ENCODE assay signal across 19 cellular contexts in genomic region chr12:94575645-94576393, GRCh38.
DNase-seq lines count a peak whose midpoint lies in the region; ATAC-seq and TF ChIP-seq lines count a peak whose summit lies in the region.
"Had no signal": no experiment of that assay in that cellular context is flagged by ENCODE, and none has a peak within 500 bp of the region (broad histone marks: within the 10 kb centered on the region; RNA-seq: fewer than 3 reads in every experiment).

No MANE protein-coding gene starts in this region.

- H4K20me1 ChIP-seq in neural progenitor cell (ENCODE audit: low read depth) = no peaks in the 10 kb centered on the region
- H4K20me1 ChIP-seq: BLaER1 treated with 17β-estradiol and CSF1 and Interleukin-3, amounts not matched to agents 10 nM and 100 nM had no signal

- H2AFZ ChIP-seq in neural progenitor cell (replicated peaks) = no peak overlapping the region

- DNase-seq in ELF-1 (ENCODE audit: low read depth, low spot score) (peak; percentile 35), NT2/D1 (ENCODE audit: low read depth, low spot score) (peak; percentile 71), fibroblast of villous mesenchyme (ENCODE audit: low read depth) (peak; percentile 23), neural progenitor cell (ENCODE audit: low spot score) (peak; percentile 33), D341Med (ENCODE audit: low spot score) (no peak), esophagus squamous epithelium (lab: John Stamatoyannopoulos, UW) (no peak), suprapubic skin (ENCODE audit: low spot score in 2 of 2) (no peak)
- DNase-seq: Calu3; CD8-positive, alpha-beta T cell; HCEC 1CT; Kasumi-1; MG63; NCI-H1048; NCI-H1436; NCI-H2081 treated with DMSO at 0.1 percent for 48 hours; NCI-H748 treated with DMSO at 0.1 percent for 48 hours; SJCRH30 had no signal

- TF ChIP-seq CTCF in fibroblast of villous mesenchyme (IDR thresholded peaks at IDR 0.05; ENCODE audit: insufficient read depth, low read depth, low read length) = no peak
- peak; percentile 30 for TF ChIP-seq CTCF in neural progenitor cell (IDR thresholded peaks at IDR 0.05)
- TF ChIP-seq CTCF in esophagus squamous epithelium (IDR thresholded peaks at IDR 0.05) = no peak
- TF ChIP-seq CTCF in suprapubic skin (IDR thresholded peaks at IDR 0.05) = no peak

- intact Hi-C loops in esophagus squamous epithelium (cut with DNase I) = no loop called here

- H3K27me3 ChIP-seq in NT2/D1 (ENCODE audit: insufficient read depth, insufficient read length) (no peaks in the 10 kb centered on the region), neural progenitor cell (no peaks in the 10 kb centered on the region), esophagus squamous epithelium (no peaks in the 10 kb centered on the region), suprapubic skin (no peaks in the 10 kb centered on the region)
- H3K27me3 ChIP-seq: BLaER1 treated with 17β-estradiol and CSF1 and Interleukin-3, amounts not matched to agents 10 nM and 100 nM; MG63; SJCRH30 had no signal

- H3K27ac Mint-ChIP-seq in neural progenitor cell = peak overlapping the region; percentile 65
- H3K27ac Mint-ChIP-seq: CD8-positive, alpha-beta T cell had no signal

- no peaks in the 10 kb centered on the region for H3K9me3 Mint-ChIP-seq in neural progenitor cell
- H3K9me3 Mint-ChIP-seq: CD8-positive, alpha-beta T cell had no signal

- TF ChIP-seq EP300 in suprapubic skin (IDR thresholded peaks at IDR 0.05) = no peak

- no peaks in the 10 kb centered on the region for H3K4me1 ChIP-seq in NT2/D1 (ENCODE audit: insufficient read depth, insufficient read length)
- peaks cover 11% of the 10 kb centered on the region for H3K4me1 ChIP-seq in neural progenitor cell
- H3K4me1 ChIP-seq in esophagus squamous epithelium = peaks cover 0 to 8% (median 0%) of the 10 kb centered on the region in 3 donors
- no peaks in the 10 kb centered on the region for H3K4me1 ChIP-seq in suprapubic skin
- H3K4me1 ChIP-seq: SJCRH30 had no signal

- TF ChIP-seq POLR2A in esophagus squamous epithelium (IDR thresholded peaks at IDR 0.05) (no peak), suprapubic skin (IDR thresholded peaks at IDR 0.05) (no peak)

- peaks cover 4% of the 10 kb centered on the region for H3K36me3 ChIP-seq in NT2/D1 (ENCODE audit: insufficient read depth, insufficient read length, low read length)
- no peaks in the 10 kb centered on the region for H3K36me3 ChIP-seq in neural progenitor cell
- peaks cover 0 to 58% (median 5%) of the 10 kb centered on the region in 3 donors for H3K36me3 ChIP-seq in esophagus squamous epithelium
- H3K36me3 ChIP-seq in suprapubic skin = peaks cover 17% of the 10 kb centered on the region
- H3K36me3 ChIP-seq: MG63, SJCRH30 had no signal

- 72 to 76% methylated on average over 11 to 12 of the region's 12 CpGs for WGBS in esophagus squamous epithelium, 2 donors
- 77% methylated on average over 12 of the region's 12 CpGs for WGBS in suprapubic skin

- no peaks in the 10 kb centered on the region for H3K79me2 ChIP-seq in neural progenitor cell (ENCODE audit: low read depth)

- H3K4me3 ChIP-seq in NT2/D1 (ENCODE audit: insufficient read length, low read depth) (no peak overlapping the region), fibroblast of villous mesenchyme (ENCODE audit: low read depth, low read length) (no peak overlapping the region), neural progenitor cell (no peak overlapping the region), esophagus squamous epithelium (no peak overlapping the region), suprapubic skin (no peak overlapping the region)
- H3K4me3 ChIP-seq: BLaER1 treated with 17β-estradiol and CSF1 and Interleukin-3, amounts not matched to agents 10 nM and 100 nM; MG63; SJCRH30 had no signal

- peaks cover 5% of the 10 kb centered on the region for H3F3A ChIP-seq in neural progenitor cell (ENCODE audit: low read depth)

- H3K9me3 ChIP-seq in NT2/D1 (ENCODE audit: insufficient read depth, low read length) (no peaks in the 10 kb centered on the region), neural progenitor cell (ENCODE audit: low read depth) (no peaks in the 10 kb centered on the region), esophagus squamous epithelium (no peaks in the 10 kb centered on the region), suprapubic skin (no peaks in the 10 kb centered on the region)
- H3K9me3 ChIP-seq: MG63, SJCRH30 had no signal

- peaks cover 3% of the 10 kb centered on the region for H3K27me3 Mint-ChIP-seq in neural progenitor cell (ENCODE audit: insufficient read depth, low read depth)

- no peak overlapping the region for H3K4me3 Mint-ChIP-seq in neural progenitor cell
- H3K4me3 Mint-ChIP-seq: CD8-positive, alpha-beta T cell had no signal

- H3K4me2 ChIP-seq in neural progenitor cell = no peak overlapping the region

- H3K4me1 Mint-ChIP-seq in neural progenitor cell = peaks cover 22% of the 10 kb centered on the region

- H3K9ac ChIP-seq in NT2/D1 (ENCODE audit: insufficient read length, low read depth) (no peak overlapping the region), neural progenitor cell (no peak overlapping the region)
- H3K9ac ChIP-seq: BLaER1 treated with 17β-estradiol and CSF1 and Interleukin-3, amounts not matched to agents 10 nM and 100 nM had no signal

- H3K27ac ChIP-seq in neural progenitor cell = no peak overlapping the region
- H3K27ac ChIP-seq in esophagus squamous epithelium = no peak overlapping the region
- H3K27ac ChIP-seq in suprapubic skin = no peak overlapping the region
- H3K27ac ChIP-seq: BLaER1 treated with 17β-estradiol and CSF1 and Interleukin-3, amounts not matched to agents 10 nM and 100 nM; SJCRH30 had no signal

- no peak for ATAC-seq in HG03354 (IDR thresholded peaks at IDR 0.05; ENCODE audit: poor library complexity, severe bottlenecking, unreplicated experiment)
- ATAC-seq: CD8-positive, alpha-beta T cell had no signal

- peaks cover 9% of the 10 kb centered on the region for H3K36me3 Mint-ChIP-seq in neural progenitor cell
- H3K36me3 Mint-ChIP-seq: CD8-positive, alpha-beta T cell had no signal

Comparison
In these comparisons a context has a peak if more than half of its experiments do, and no peak if none do; other contexts are left out.
1. DNase-seq: peak in ELF-1 (single experiment), NT2/D1 (single experiment), fibroblast of villous mesenchyme (single experiment) and neural progenitor cell (single experiment); none in D341Med (single experiment), esophagus squamous epithelium (single experiment) and suprapubic skin (0 of 2).